ENCODE assay signal across 31 cellular contexts in the genomic region with DNA sequence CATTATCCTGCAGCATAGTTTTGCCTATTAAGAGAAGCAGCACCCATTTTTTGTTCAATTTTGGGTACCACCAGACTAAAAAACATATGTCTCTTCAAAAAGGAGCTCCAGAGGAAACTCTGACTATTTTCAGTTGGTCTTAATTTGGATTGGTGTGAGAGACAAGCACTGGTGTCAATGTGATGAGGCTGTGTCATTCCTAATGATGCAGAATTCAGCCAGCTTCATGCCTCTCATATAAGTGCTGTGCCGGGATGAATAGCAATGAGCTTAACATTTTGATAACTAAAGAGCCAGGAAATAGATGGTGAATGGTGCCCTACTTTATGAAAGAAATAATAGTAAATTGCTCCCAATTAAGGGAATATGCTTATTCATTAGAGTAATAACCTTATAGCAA. TPM values are rescaled to one million over a fixed set of nuclear protein-coding genes. Genes with fewer than 3 reads are reported as not detected.
"Had no signal": no experiment of that assay in that cellular context is flagged by ENCODE, and none has a peak within 500 bp of the region (broad histone marks: within the 10 kb centered on the region; RNA-seq: fewer than 3 reads in every experiment).

No MANE protein-coding gene starts in this region.

- ATAC-seq: activated naive CD4-positive, alpha-beta T cell treated with anti-CD3 and anti-CD28 coated beads, Interleukin-2, amount 50 U/mL, for 72 hours; activated naive CD8-positive, alpha-beta T cell treated with anti-CD3 and anti-CD28 coated beads, Interleukin-2, amount 50 U/mL, for 24 hours; activated T-cell treated with anti-CD3 and anti-CD28 coated beads, Interleukin-2, amount 50 U/mL, for 4 hours; body of pancreas; T-helper 17 cell had no signal

- H3K4me1 ChIP-seq: Peyer's patch had no signal

- H3K9me3 ChIP-seq: body of pancreas, Peyer's patch had no signal

- H3K27me3 ChIP-seq: ascending aorta, body of pancreas, Peyer's patch had no signal

- H3K4me3 ChIP-seq: ascending aorta, body of pancreas, Peyer's patch had no signal

- H3K27ac ChIP-seq: ascending aorta, body of pancreas, Peyer's patch, RWPE1 had no signal

- H3K36me3 ChIP-seq: Peyer's patch had no signal

- DNase-seq: activated B cell treated with CpG ODN at 0.5 μM for 24 hours; activated CD4-positive, alpha-beta memory T cell treated with anti-CD3 and anti-CD28 coated beads for 36 hours; activated CD4-positive, alpha-beta T cell treated with anti-CD3 and anti-CD28 coated beads for 1 hour; activated CD4-positive, alpha-beta T cell treated with anti-CD3 and anti-CD28 coated beads, Interleukin-2, amount 10 ng/mL, durations not matched to agents 7 days and 5 days; activated CD8-positive, alpha-beta memory T cell treated with anti-CD3 and anti-CD28 coated beads for 24 hours; activated effector memory CD4-positive, alpha-beta T cell treated with anti-CD3 and anti-CD28 coated beads, Interleukin-2, amount 50 U/mL, for 16 hours; activated naive CD4-positive, alpha-beta T cell treated with Interleukin-2 at 50 U/mL for 16 hours; activated naive CD8-positive, alpha-beta T cell treated with anti-CD3 and anti-CD28 coated beads, Interleukin-2, amount 50 U/mL, for 24 hours; activated T-cell treated with anti-CD3 and anti-CD28 coated beads, Interleukin-2, amount 50 U/mL, for 4 hours; amniotic stem cell; body of pancreas; KG1; NCI-H1092; NCI-H1417; NCI-H1694 treated with DMSO at 0.1 percent for 48 hours; NCI-H2029 treated with DMSO at 0.1 percent for 48 hours; NCI-H510A treated with DMSO at 0.1 percent for 48 hours; NCI-H69; NK-92 treated with Interleukin-12 subunit alpha and Interleukin-12 subunit beta, amount 100 ng/mL, for 24 hours; OCI-M1; Peyer's patch; SHP77 treated with DMSO at 0.1 percent for 48 hours; T-helper 17 cell; T-helper 9 cell had no signal

RNA-seq across cellular contexts. Expression of gene POPDC2, which starts 15.9 kb away (rescaled TPM):
- total RNA-seq: LHCN-M2 had no signal

RNA-seq across cellular contexts. Expression of gene PLA1A, which starts 46.8 kb away (rescaled TPM):
- total RNA-seq: activated CD4-positive, alpha-beta T cell treated with anti-CD3 and anti-CD28 coated beads, Interleukin-2, amount 10 ng/mL, durations not matched to agents 7 days and 5 days; activated T-cell treated with anti-CD3 and anti-CD28 coated beads, Interleukin-2, amount 50 U/mL, for 4 hours; LHCN-M2; M059J had no signal
- polyA plus RNA-seq: IgD-negative memory B cell had no signal

RNA-seq across cellular contexts. Expression of gene CFAP91, which starts 58.3 kb away (rescaled TPM):
- total RNA-seq: activated CD4-positive, alpha-beta T cell treated with anti-CD3 and anti-CD28 coated beads, Interleukin-2, amount 10 ng/mL, durations not matched to agents 7 days and 5 days; SK-MEL-5 had no signal
- polyA plus RNA-seq: IgD-negative memory B cell had no signal
